ENCODE assay signal across 26 cellular contexts in the genomic region with DNA sequence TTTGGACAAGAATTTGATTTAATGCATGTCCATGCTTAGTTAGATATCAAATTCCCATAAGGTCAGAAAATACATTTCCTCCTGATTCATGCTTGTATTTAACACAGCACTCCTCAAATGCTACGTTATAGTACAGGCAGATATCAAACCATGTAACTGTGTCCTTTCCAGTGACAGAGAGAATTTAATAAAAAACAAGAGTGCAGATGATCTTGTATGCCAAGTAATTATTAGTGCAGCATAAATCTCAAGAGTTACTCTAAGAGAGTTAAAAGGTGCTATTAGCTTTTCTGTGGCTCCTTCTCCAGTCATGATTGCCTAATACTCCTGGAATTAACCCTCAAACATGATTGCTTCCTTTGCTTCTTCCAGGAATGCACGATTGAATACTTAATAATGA.
"Had no signal": no experiment of that assay in that cellular context is flagged by ENCODE, and none has a peak within 500 bp of the region (broad histone marks: within the 10 kb centered on the region; RNA-seq: fewer than 3 reads in every experiment).

No MANE protein-coding gene starts in this region.

- H3K36me3 ChIP-seq: adrenal gland, colonic mucosa, suprapubic skin, tibial nerve had no signal

- H3K4me3 ChIP-seq: adrenal gland, colonic mucosa, suprapubic skin, tibial nerve had no signal

- H3K9me3 Mint-ChIP-seq: activated naive CD4-positive, alpha-beta T cell treated with anti-CD3 and anti-CD28 coated beads for 36 hours; activated naive CD8-positive, alpha-beta T cell treated with anti-CD3 and anti-CD28 coated beads for 36 hours; T-helper 1 cell treated with Interleukin-12 subunit alpha and Interleukin-12 subunit beta and Interleukin-4 antibody, amounts not matched to agents 30 μg/mL and 1 μg/mL, for 36 hours had no signal

- H3K9me3 ChIP-seq: adrenal gland, colonic mucosa, suprapubic skin, tibial nerve had no signal

- H3K27me3 ChIP-seq: adrenal gland, colonic mucosa, suprapubic skin, tibial nerve had no signal

- FAIRE-seq: endometrium, keratinocyte, TTC549 had no signal

- H3K27me3 Mint-ChIP-seq: activated naive CD8-positive, alpha-beta T cell treated with anti-CD3 and anti-CD28 coated beads for 36 hours had no signal

- H3K4me1 ChIP-seq: adrenal gland, colonic mucosa, suprapubic skin, tibial nerve had no signal

- H3K4me3 Mint-ChIP-seq: activated naive CD4-positive, alpha-beta T cell treated with anti-CD3 and anti-CD28 coated beads for 36 hours; activated naive CD8-positive, alpha-beta T cell treated with anti-CD3 and anti-CD28 coated beads for 36 hours; naive thymus-derived CD8-positive, alpha-beta T cell; T-helper 1 cell treated with Interleukin-12 subunit alpha and Interleukin-12 subunit beta and Interleukin-4 antibody, amounts not matched to agents 30 μg/mL and 1 μg/mL, for 36 hours had no signal

- H3K27ac Mint-ChIP-seq: activated naive CD4-positive, alpha-beta T cell treated with anti-CD3 and anti-CD28 coated beads for 36 hours; activated naive CD8-positive, alpha-beta T cell treated with anti-CD3 and anti-CD28 coated beads for 36 hours; naive thymus-derived CD8-positive, alpha-beta T cell; T-helper 1 cell treated with Interleukin-12 subunit alpha and Interleukin-12 subunit beta and Interleukin-4 antibody, amounts not matched to agents 30 μg/mL and 1 μg/mL, for 36 hours had no signal

- DNase-seq: activated CD4-positive, alpha-beta T cell treated with anti-CD3 and anti-CD28 coated beads for 4 hours; activated CD4-positive, alpha-beta T cell treated with anti-CD3 and anti-CD28 coated beads, Interleukin-2, amount 50 U/mL, for 4 hours; activated effector memory CD4-positive, alpha-beta T cell treated with anti-CD3 and anti-CD28 coated beads, Interleukin-2, amount 50 U/mL, for 16 hours; activated naive CD4-positive, alpha-beta T cell treated with anti-CD3 and anti-CD28 coated beads for 36 hours; activated naive CD8-positive, alpha-beta T cell treated with anti-CD3 and anti-CD28 coated beads for 36 hours; adrenal gland; colonic mucosa; effector CD8-positive, alpha-beta T cell; erythroblast; head of caudate nucleus; hippocampal formation; left cardiac atrium; naive thymus-derived CD8-positive, alpha-beta T cell; posterior cingulate gyrus; right cardiac atrium; stimulated activated CD4-positive, alpha-beta T cell treated with anti-CD3 and anti-CD28 coated beads, Interleukin-15, amount 100 ng/mL, for 24 hours; stimulated activated CD4-positive, alpha-beta T cell treated with anti-CD3 and anti-CD28 coated beads, Interleukin-2, amount 100 ng/mL, for 24 hours; stimulated activated naive CD4-positive, alpha-beta T cell; T-helper 9 cell had no signal

- H3K27ac ChIP-seq: adrenal gland, colonic mucosa, suprapubic skin, tibial nerve, VCaP had no signal

- ATAC-seq: left cardiac atrium; naive thymus-derived CD8-positive, alpha-beta T cell; right cardiac atrium had no signal

- H3K4me1 Mint-ChIP-seq: activated naive CD8-positive, alpha-beta T cell treated with anti-CD3 and anti-CD28 coated beads for 36 hours; naive thymus-derived CD8-positive, alpha-beta T cell had no signal

- H3K36me3 Mint-ChIP-seq: activated naive CD8-positive, alpha-beta T cell treated with anti-CD3 and anti-CD28 coated beads for 36 hours; naive thymus-derived CD8-positive, alpha-beta T cell had no signal
